ENCODE assay signal across 10 cellular contexts in genomic region chr7:150976529-150977381, GRCh38. TPM values are rescaled to one million over a fixed set of nuclear protein-coding genes. Genes with fewer than 3 reads are reported as not detected.
DNase-seq lines count a peak whose midpoint lies in the region; ATAC-seq and TF ChIP-seq lines count a peak whose summit lies in the region.
"Had no signal": no experiment of that assay in that cellular context is flagged by ENCODE, and none has a peak within 500 bp of the region (broad histone marks: within the 10 kb centered on the region; RNA-seq: fewer than 3 reads in every experiment).

No MANE protein-coding gene starts in this region.

- peaks cover 25% of the 10 kb centered on the region for H3K27me3 ChIP-seq in ectodermal cell (ENCODE audit: control insufficient read depth, insufficient read depth, low read length, poor library complexity, severe bottlenecking)
- peaks cover 57% of the 10 kb centered on the region for H3K27me3 ChIP-seq in neural progenitor cell
- no peaks in the 10 kb centered on the region for H3K27me3 ChIP-seq in aorta (ENCODE audit: control insufficient read depth in 1 of 2, insufficient read depth in 2 of 2, low read length in 1 of 2)

- H3K36me3 Mint-ChIP-seq in neural progenitor cell, result peaks cover 2% of the 10 kb centered on the region

- H3K36me3 ChIP-seq in ectodermal cell (ENCODE audit: control insufficient read depth, insufficient read depth, low read length) (no peaks in the 10 kb centered on the region), neural progenitor cell (no peaks in the 10 kb centered on the region), aorta (ENCODE audit: control insufficient read depth in 1 of 2, insufficient read depth in 2 of 2, low read length in 1 of 2) (no peaks in the 10 kb centered on the region)
- H3K36me3 ChIP-seq: pancreas, thoracic aorta had no signal

- peak overlapping the region; percentile 39 for H3K4me3 ChIP-seq in ectodermal cell (ENCODE audit: insufficient read depth, low read depth, low read length)
- H3K4me3 ChIP-seq in neural progenitor cell, result peak overlapping the region; percentile 57
- H3K4me3 ChIP-seq in aorta (ENCODE audit: low read length in 2 of 2), result no peak overlapping the region

- TF ChIP-seq CTCF in neural progenitor cell (IDR thresholded peaks at IDR 0.05), result no peak

- H3K9me3 Mint-ChIP-seq in neural progenitor cell, result no peaks in the 10 kb centered on the region

- peaks cover 36% of the 10 kb centered on the region for H3F3A ChIP-seq in neural progenitor cell (ENCODE audit: low read depth)

- H2AFZ ChIP-seq in neural progenitor cell (replicated peaks), result no peak overlapping the region

- 11 to 15% methylated on average over 11 to 13 of the region's 13 CpGs for WGBS in ectodermal cell, 2 experiments
- 46 to 47% methylated on average over 13 of the region's 13 CpGs for WGBS in aorta, 2 donors

- no peak for ATAC-seq in GM21515 (IDR thresholded peaks at IDR 0.05; ENCODE audit: unreplicated experiment)
- no peak for ATAC-seq in aorta (ENCODE audit: low FRiP score)
- no peak for ATAC-seq in GM21526 (IDR thresholded peaks at IDR 0.05; ENCODE audit: low FRiP score, unreplicated experiment)

- H3K27ac Mint-ChIP-seq in neural progenitor cell, result peak overlapping the region; percentile 72

- no peak overlapping the region for H3K9ac ChIP-seq in neural progenitor cell

- peaks cover 47% of the 10 kb centered on the region for H3K4me1 Mint-ChIP-seq in neural progenitor cell

- peak overlapping the region; percentile 88 for H3K4me2 ChIP-seq in neural progenitor cell

- H3K9me3 ChIP-seq in ectodermal cell (ENCODE audit: control insufficient read depth, low read length) (no peaks in the 10 kb centered on the region), neural progenitor cell (ENCODE audit: low read depth) (no peaks in the 10 kb centered on the region), aorta (ENCODE audit: control insufficient read depth, low read length) (no peaks in the 10 kb centered on the region)
- H3K9me3 ChIP-seq: pancreas, thoracic aorta had no signal

- intact Hi-C loops in aorta (cut with DNase I), result no loop called here

- H4K20me1 ChIP-seq in neural progenitor cell (ENCODE audit: low read depth), result peaks cover 20% of the 10 kb centered on the region

- H3K27me3 Mint-ChIP-seq in neural progenitor cell (ENCODE audit: insufficient read depth, low read depth), result peaks cover 30% of the 10 kb centered on the region

- H3K4me1 ChIP-seq in ectodermal cell (ENCODE audit: control insufficient read depth, insufficient read depth, low read length) (peaks cover 51% of the 10 kb centered on the region), neural progenitor cell (peaks cover 55% of the 10 kb centered on the region), aorta (ENCODE audit: control insufficient read depth in 1 of 2, insufficient read depth in 2 of 2, low read length in 2 of 2) (peaks cover 0 to 4% of the 10 kb centered on the region in 2 donors)
- H3K4me1 ChIP-seq: pancreas had no signal

- no peaks in the 10 kb centered on the region for H3K79me2 ChIP-seq in neural progenitor cell (ENCODE audit: low read depth)

- H3K27ac ChIP-seq in ectodermal cell (ENCODE audit: insufficient read depth, low read depth, low read length, poor library complexity, severe bottlenecking) (no peak overlapping the region), neural progenitor cell (no peak overlapping the region), aorta (ENCODE audit: low read depth in 1 of 2, low read length in 2 of 2) (no peak overlapping the region)
- H3K27ac ChIP-seq: pancreas, thoracic aorta had no signal

- peak overlapping the region; percentile 94 for H3K4me3 Mint-ChIP-seq in neural progenitor cell

- DNase-seq in DMS79 treated with DMSO at 0.1 percent for 48 hours (lab: John Stamatoyannopoulos, UW) (peak; percentile 28), DMS79 (lab: John Stamatoyannopoulos, UW) (no peak), NCI-H146 treated with DMSO at 0.1 percent for 48 hours (lab: John Stamatoyannopoulos, UW; ENCODE audit: unreplicated experiment) (peak; percentile 34), neural progenitor cell (ENCODE audit: low spot score) (peak; percentile 50), aorta (no peak)

RNA-seq across cellular contexts. Expression of gene KCNH2, which starts 1.4 kb away (rescaled TPM):
- 10.7 TPM for polyA plus RNA-seq in ectodermal cell (2013, experiment 1 of 4)
- 11.5 TPM for polyA plus RNA-seq in ectodermal cell (2013, experiment 2 of 4)
- 12.1 TPM for polyA plus RNA-seq in ectodermal cell (2013, experiment 3 of 4)
- 13.3 TPM for polyA plus RNA-seq in ectodermal cell (2013, experiment 4 of 4)
- total RNA-seq in neural progenitor cell (ENCODE audit: low replicate concordance) (2.6 and 11.1 TPM in 2 replicates), aorta (1 to 10 TPM in 1 of 2 donors, under 1 TPM in 1; 0.65 to 2.4 TPM)
- polyA plus RNA-seq in aorta, result under 1 TPM; 0.23 to 0.63 TPM

RNA-seq across cellular contexts. Expression of gene NOS3, which starts 14.1 kb away (rescaled TPM):
- 9.4 TPM for polyA plus RNA-seq in ectodermal cell (2013, experiment 1 of 4)
- polyA plus RNA-seq in ectodermal cell (2013, experiment 2 of 4), result 9.1 TPM
- polyA plus RNA-seq in ectodermal cell (2013, experiment 3 of 4), result 12.1 TPM
- polyA plus RNA-seq in ectodermal cell (2013, experiment 4 of 4), result 11.8 TPM
- total RNA-seq in neural progenitor cell (ENCODE audit: low replicate concordance), result 1.3 and 11.0 TPM in 2 replicates
- total RNA-seq in aorta, result 10 to 100 TPM; 28.1 to 32.4 TPM
- polyA plus RNA-seq in aorta, result 10 to 100 TPM in 1 of 2 donors, under 1 TPM in 1; 0.63 to 17.3 TPM

RNA-seq across cellular contexts. Expression of gene ATG9B, which starts 47.5 kb away (rescaled TPM):
- 4.7 TPM for polyA plus RNA-seq in ectodermal cell (2013, experiment 1 of 4)
- polyA plus RNA-seq in ectodermal cell (2013, experiment 2 of 4), result 2.9 TPM
- 3.0 TPM for polyA plus RNA-seq in ectodermal cell (2013, experiment 3 of 4)
- 2.6 TPM for polyA plus RNA-seq in ectodermal cell (2013, experiment 4 of 4)
- total RNA-seq in neural progenitor cell (ENCODE audit: low replicate concordance) (0.43 and 1.8 TPM in 2 replicates), aorta (under 1 TPM in 1 of 2 donors, not detected in 1; 0.12 TPM)
- polyA plus RNA-seq in aorta, result not detected

RNA-seq across cellular contexts. Expression of gene ABCB8, which starts 51.5 kb away (rescaled TPM):
- 32.4 TPM for polyA plus RNA-seq in ectodermal cell (2013, experiment 1 of 4)
- polyA plus RNA-seq in ectodermal cell (2013, experiment 2 of 4), result 27.1 TPM
- polyA plus RNA-seq in ectodermal cell (2013, experiment 3 of 4), result 21.8 TPM
- 24.4 TPM for polyA plus RNA-seq in ectodermal cell (2013, experiment 4 of 4)
- total RNA-seq in neural progenitor cell (ENCODE audit: low replicate concordance) (7.9 and 19.9 TPM in 2 replicates), aorta (10 to 100 TPM; 18.7 to 30.8 TPM)
- 10 to 100 TPM in 1 of 2 donors, 1 to 10 TPM in 1; 5.5 to 39.7 TPM for polyA plus RNA-seq in aorta

Comparison
In these comparisons a context has a peak if more than half of its experiments do, and no peak if none do; other contexts are left out.
1. DNase-seq: peak in DMS79 treated with DMSO at 0.1 percent for 48 hours (single experiment), NCI-H146 treated with DMSO at 0.1 percent for 48 hours (single experiment) and neural progenitor cell (single experiment); none in DMS79 (single experiment) and aorta (0 of 2).
2. H3K4me3 ChIP-seq: peak in ectodermal cell (single experiment) and neural progenitor cell (single experiment); none in aorta (0 of 2).